1 cellular context compared by ENCODE assay signal in the genomic region with DNA sequence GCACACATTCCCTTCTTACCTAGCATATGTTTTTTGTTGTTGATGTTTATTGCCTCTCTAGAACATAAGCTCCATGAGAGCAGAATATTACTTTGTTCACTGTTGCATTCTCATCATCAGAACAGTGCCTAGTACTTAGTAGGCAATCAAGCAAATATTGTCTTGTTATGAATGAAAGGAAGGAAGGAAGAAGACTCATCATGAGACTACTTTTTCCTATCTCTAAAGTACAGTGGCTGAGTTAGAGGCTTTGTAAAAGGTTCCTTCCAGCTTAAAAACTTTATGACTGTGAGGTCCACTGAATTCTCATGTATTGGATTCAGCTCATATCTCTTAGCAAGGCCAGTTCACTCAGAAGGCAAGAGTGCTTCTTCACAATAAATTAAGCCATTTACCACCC.
TF ChIP-seq lines count a peak whose summit lies in the region.

No MANE protein-coding gene starts in this region.

TF ChIP-seq in IMR-90, 13 proteins besides CTCF, POLR2A, EP300 and RAD21 (continued from another document):
- TF ChIP-seq RFX5 (IDR thresholded peaks at IDR 0.05; ENCODE audit: low read depth, low read length) = no peak
- no peak for TF ChIP-seq SMC3 (IDR thresholded peaks at IDR 0.05; ENCODE audit: low read depth, low read length)
